Comparison of ENCODE assay signal across 2 cellular contexts in the genomic region with DNA sequence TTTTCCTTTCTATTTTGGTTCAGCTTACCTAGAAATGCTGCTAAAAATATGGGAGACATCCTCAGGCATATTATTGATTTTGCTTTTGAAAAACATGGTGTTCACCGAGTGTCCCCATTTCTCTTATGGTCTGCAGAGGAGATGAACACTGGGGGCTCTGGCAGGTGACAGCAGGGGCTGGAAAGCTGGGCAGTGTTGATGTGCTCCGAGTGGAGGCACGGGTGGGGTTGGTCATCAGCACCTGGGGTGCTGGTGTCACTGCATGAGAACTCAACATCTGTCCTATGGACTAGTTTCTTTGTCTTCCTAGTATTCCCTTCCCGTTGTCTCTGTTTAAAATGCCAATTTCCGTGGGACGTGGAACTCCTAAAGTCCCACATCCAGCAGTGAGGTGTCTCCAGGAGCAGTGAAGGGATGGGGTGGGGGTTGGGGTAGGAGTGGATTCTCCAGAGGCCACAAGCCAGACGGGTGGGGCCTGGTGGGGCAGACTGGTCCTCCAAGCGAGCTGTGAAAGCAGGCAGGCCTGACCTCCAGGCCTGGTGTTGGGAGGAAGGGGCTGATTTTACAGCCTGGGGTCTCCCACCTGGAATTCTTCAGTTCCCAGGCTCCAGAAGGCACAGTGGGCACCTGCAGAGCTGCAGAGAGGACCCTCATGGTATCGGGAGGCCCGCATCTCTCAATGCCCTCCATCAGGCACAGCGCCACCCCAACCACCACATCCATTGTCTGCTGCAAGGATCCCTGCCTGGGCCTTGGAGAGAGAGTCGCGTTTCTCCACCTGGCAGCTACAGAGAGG.
TF ChIP-seq lines count a peak whose summit lies in the region.

No MANE protein-coding gene starts in this region.

TF ChIP-seq in SK-N-SH, 30 proteins besides CTCF, POLR2A, EP300 and RAD21 (continued from another document):
- TF ChIP-seq, protein P1, sequence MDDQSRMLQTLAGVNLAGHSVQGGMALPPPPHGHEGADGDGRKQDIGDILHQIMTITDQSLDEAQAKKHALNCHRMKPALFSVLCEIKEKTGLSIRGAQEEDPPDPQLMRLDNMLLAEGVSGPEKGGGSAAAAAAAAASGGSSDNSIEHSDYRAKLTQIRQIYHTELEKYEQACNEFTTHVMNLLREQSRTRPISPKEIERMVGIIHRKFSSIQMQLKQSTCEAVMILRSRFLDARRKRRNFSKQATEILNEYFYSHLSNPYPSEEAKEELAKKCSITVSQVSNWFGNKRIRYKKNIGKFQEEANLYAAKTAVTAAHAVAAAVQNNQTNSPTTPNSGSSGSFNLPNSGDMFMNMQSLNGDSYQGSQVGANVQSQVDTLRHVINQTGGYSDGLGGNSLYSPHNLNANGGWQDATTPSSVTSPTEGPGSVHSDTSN (IDR thresholded peaks at IDR 0.05), result no peak
- TF ChIP-seq TEAD4 (IDR thresholded peaks at IDR 0.05; ENCODE audit: borderline replicate concordance, insufficient read depth) (no peak), POLR2AphosphoS5 (IDR thresholded peaks at IDR 0.05; ENCODE audit: low read depth, low read length) (no peak), RCOR1 (IDR thresholded peaks at IDR 0.05; ENCODE audit: low read length) (no peak), RXRA (IDR thresholded peaks at IDR 0.05; ENCODE audit: borderline replicate concordance, low read depth) (no peak), GABPA (IDR thresholded peaks at IDR 0.05; ENCODE audit: low read depth) (no peak)
- TF ChIP-seq, protein P2, sequence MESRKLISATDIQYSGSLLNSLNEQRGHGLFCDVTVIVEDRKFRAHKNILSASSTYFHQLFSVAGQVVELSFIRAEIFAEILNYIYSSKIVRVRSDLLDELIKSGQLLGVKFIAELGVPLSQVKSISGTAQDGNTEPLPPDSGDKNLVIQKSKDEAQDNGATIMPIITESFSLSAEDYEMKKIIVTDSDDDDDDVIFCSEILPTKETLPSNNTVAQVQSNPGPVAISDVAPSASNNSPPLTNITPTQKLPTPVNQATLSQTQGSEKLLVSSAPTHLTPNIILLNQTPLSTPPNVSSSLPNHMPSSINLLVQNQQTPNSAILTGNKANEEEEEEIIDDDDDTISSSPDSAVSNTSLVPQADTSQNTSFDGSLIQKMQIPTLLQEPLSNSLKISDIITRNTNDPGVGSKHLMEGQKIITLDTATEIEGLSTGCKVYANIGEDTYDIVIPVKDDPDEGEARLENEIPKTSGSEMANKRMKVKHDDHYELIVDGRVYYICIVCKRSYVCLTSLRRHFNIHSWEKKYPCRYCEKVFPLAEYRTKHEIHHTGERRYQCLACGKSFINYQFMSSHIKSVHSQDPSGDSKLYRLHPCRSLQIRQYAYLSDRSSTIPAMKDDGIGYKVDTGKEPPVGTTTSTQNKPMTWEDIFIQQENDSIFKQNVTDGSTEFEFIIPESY (IDR thresholded peaks at IDR 0.05; ENCODE audit: borderline replicate concordance, low read depth), result no peak
- TF ChIP-seq, protein P3, sequence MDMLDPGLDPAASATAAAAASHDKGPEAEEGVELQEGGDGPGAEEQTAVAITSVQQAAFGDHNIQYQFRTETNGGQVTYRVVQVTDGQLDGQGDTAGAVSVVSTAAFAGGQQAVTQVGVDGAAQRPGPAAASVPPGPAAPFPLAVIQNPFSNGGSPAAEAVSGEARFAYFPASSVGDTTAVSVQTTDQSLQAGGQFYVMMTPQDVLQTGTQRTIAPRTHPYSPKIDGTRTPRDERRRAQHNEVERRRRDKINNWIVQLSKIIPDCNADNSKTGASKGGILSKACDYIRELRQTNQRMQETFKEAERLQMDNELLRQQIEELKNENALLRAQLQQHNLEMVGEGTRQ (IDR thresholded peaks at IDR 0.05; ENCODE audit: borderline replicate concordance, low read depth, low read length), result no peak

TF ChIP-seq in SK-N-SH treated with all-trans-retinoic acid at 6 μM for 48 hours, 23 proteins besides CTCF, POLR2A, EP300 and RAD21 (continued from another document):
- TF ChIP-seq, protein P4, sequence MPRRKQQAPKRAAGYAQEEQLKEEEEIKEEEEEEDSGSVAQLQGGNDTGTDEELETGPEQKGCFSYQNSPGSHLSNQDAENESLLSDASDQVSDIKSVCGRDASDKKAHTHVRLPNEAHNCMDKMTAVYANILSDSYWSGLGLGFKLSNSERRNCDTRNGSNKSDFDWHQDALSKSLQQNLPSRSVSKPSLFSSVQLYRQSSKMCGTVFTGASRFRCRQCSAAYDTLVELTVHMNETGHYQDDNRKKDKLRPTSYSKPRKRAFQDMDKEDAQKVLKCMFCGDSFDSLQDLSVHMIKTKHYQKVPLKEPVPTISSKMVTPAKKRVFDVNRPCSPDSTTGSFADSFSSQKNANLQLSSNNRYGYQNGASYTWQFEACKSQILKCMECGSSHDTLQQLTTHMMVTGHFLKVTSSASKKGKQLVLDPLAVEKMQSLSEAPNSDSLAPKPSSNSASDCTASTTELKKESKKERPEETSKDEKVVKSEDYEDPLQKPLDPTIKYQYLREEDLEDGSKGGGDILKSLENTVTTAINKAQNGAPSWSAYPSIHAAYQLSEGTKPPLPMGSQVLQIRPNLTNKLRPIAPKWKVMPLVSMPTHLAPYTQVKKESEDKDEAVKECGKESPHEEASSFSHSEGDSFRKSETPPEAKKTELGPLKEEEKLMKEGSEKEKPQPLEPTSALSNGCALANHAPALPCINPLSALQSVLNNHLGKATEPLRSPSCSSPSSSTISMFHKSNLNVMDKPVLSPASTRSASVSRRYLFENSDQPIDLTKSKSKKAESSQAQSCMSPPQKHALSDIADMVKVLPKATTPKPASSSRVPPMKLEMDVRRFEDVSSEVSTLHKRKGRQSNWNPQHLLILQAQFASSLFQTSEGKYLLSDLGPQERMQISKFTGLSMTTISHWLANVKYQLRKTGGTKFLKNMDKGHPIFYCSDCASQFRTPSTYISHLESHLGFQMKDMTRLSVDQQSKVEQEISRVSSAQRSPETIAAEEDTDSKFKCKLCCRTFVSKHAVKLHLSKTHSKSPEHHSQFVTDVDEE (CRISPR knock-in tag; IDR thresholded peaks at IDR 0.05), result no peak
- TF ChIP-seq ZC3H10 (CRISPR knock-in tag; IDR thresholded peaks at IDR 0.05) (no peak), OSR1 (CRISPR knock-in tag; IDR thresholded peaks at IDR 0.05) (no peak)
- TF ChIP-seq, protein P5, sequence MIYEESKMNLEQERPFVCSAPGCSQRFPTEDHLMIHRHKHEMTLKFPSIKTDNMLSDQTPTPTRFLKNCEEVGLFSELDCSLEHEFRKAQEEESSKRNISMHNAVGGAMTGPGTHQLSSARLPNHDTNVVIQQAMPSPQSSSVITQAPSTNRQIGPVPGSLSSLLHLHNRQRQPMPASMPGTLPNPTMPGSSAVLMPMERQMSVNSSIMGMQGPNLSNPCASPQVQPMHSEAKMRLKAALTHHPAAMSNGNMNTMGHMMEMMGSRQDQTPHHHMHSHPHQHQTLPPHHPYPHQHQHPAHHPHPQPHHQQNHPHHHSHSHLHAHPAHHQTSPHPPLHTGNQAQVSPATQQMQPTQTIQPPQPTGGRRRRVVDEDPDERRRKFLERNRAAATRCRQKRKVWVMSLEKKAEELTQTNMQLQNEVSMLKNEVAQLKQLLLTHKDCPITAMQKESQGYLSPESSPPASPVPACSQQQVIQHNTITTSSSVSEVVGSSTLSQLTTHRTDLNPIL (CRISPR knock-in tag; IDR thresholded peaks at IDR 0.05; ENCODE audit: low read depth), result no peak
